Comparison of ENCODE assay signal across 9 cellular contexts in the genomic region with DNA sequence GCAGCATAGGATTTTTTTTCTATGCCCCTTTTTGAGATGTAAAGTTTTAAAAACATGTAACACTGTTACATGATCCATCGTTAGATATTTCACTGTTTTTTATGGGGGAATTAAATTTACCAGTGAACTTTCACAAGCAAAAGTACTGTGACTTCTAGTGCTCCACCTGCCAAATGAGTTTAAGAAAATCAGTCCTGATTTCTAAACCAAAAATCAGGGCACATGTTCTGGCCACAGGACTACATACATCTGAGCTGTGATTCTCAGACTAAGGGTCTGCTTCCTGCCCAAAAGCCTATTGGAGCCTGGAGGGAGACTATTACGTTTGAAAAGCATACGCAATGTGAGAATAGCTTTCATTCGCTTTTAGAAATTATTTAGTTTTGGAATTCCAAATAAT. TPM values are rescaled to one million over a fixed set of nuclear protein-coding genes. Genes with fewer than 3 reads are reported as not detected.
"Had no signal": no experiment of that assay in that cellular context is flagged by ENCODE, and none has a peak within 500 bp of the region (broad histone marks: within the 10 kb centered on the region; RNA-seq: fewer than 3 reads in every experiment).

No MANE protein-coding gene starts in this region.

- H3K36me3 ChIP-seq: gastrocnemius medialis, left ventricle myocardium inferior, sigmoid colon, suprapubic skin had no signal

- H3K27me3 ChIP-seq: gastrocnemius medialis, sigmoid colon, suprapubic skin, upper lobe of left lung had no signal

- H3K27ac ChIP-seq: gastrocnemius medialis, left ventricle myocardium inferior, suprapubic skin, upper lobe of left lung had no signal

- H3K4me3 ChIP-seq: gastrocnemius medialis, left ventricle myocardium inferior, suprapubic skin, upper lobe of left lung had no signal

- H3K4me1 ChIP-seq: gastrocnemius medialis had no signal

- H3K9me3 ChIP-seq: gastrocnemius medialis, left ventricle myocardium inferior, sigmoid colon, suprapubic skin, upper lobe of left lung had no signal

RNA-seq across cellular contexts. Expression of a gene that starts 22.5 kb away (rescaled TPM):
- total RNA-seq: fibroblast of lung, gastrocnemius medialis, left ventricle myocardium inferior, osteocyte, pulmonary artery endothelial cell, sigmoid colon had no signal
- polyA plus RNA-seq: fibroblast of lung had no signal

RNA-seq across cellular contexts. Expression of a gene that starts 30.3 kb away (rescaled TPM):
- total RNA-seq: T-helper 2 cell treated with Interferon-gamma antibody and Interleukin-4, amounts not matched to agents 100 ng/mL and 5 ng/mL, for 36 hours had no signal
